In genomic region chr9:36258989-36259315, GRCh38 we compare ENCODE assay signal across 8 cellular contexts. TPM values are rescaled to one million over a fixed set of nuclear protein-coding genes. Genes with fewer than 3 reads are reported as not detected.
DNase-seq lines count a peak whose midpoint lies in the region; FAIRE-seq and TF ChIP-seq lines count a peak whose summit lies in the region.

No MANE protein-coding gene starts in this region.

- H4K20me1 ChIP-seq in BLaER1 treated with 17β-estradiol and CSF1 and Interleukin-3, amounts not matched to agents 10 nM and 100 nM: peaks cover 0 to 21% (median 2%) of the 10 kb centered on the region in 11 experiments; a peak in 9 of 22 replicates
- H4K20me1 ChIP-seq in MM.1S (ENCODE audit: insufficient read depth, low read length): no peaks in the 10 kb centered on the region

- peak overlapping the region; percentile 77 to 88 (median 85) for H3K9ac ChIP-seq in BLaER1 treated with 17β-estradiol and CSF1 and Interleukin-3, amounts not matched to agents 10 nM and 100 nM
- H3K9ac ChIP-seq in MM.1S (ENCODE audit: low read length): no peak overlapping the region; the same call in 1 of the 2 replicates

- peak overlapping the region; percentile 98 for H3K27ac Mint-ChIP-seq in neural crest cell (ENCODE audit: unreplicated experiment)

- no peaks in the 10 kb centered on the region for H3K9me2 ChIP-seq in MM.1S (replicated peaks; ENCODE audit: insufficient read depth, low read length)

- TF ChIP-seq CTCF in MM.1S (IDR thresholded peaks at IDR 0.05; ENCODE audit: low read length) (no peak), neural crest cell (conservative IDR thresholded peaks at IDR 0.05) (no peak)

- H3K27ac ChIP-seq in BLaER1 treated with 17β-estradiol and CSF1 and Interleukin-3, amounts not matched to agents 10 nM and 100 nM: peak overlapping the region; percentile 52 to 92 (median 80); a peak in 19 of 22 replicates
- no peak overlapping the region for H3K27ac ChIP-seq in MM.1S (ENCODE audit: low read length)
- peak overlapping the region; percentile 84 for H3K27ac ChIP-seq in effector memory CD4-positive, alpha-beta T cell (ENCODE audit: insufficient read depth, low read length, poor library complexity, severe bottlenecking)

- peak overlapping the region; percentile 67 to 95 (median 82) for H3K4me2 ChIP-seq in BLaER1 treated with 17β-estradiol and CSF1 and Interleukin-3, amounts not matched to agents 10 nM and 100 nM
- H3K4me2 ChIP-seq in MM.1S (ENCODE audit: low read depth, low read length): peak overlapping the region; percentile 77

- no peaks in the 10 kb centered on the region for H3K9me3 ChIP-seq in BLaER1 treated with 17β-estradiol and CSF1 and Interleukin-3, amounts not matched to agents 10 nM and 100 nM (replicated peaks in 1 of 11)
- no peaks in the 10 kb centered on the region for H3K9me3 ChIP-seq in MM.1S (replicated peaks; ENCODE audit: insufficient read depth, low read length)
- no peaks in the 10 kb centered on the region for H3K9me3 ChIP-seq in effector memory CD4-positive, alpha-beta T cell (ENCODE audit: control insufficient read depth, low read length)

- H3K36me3 ChIP-seq in BLaER1 treated with 17β-estradiol and CSF1 and Interleukin-3, amounts not matched to agents 10 nM and 100 nM: peaks cover 0 to 15% (median 6%) of the 10 kb centered on the region in 11 experiments; a peak in 7 of 22 replicates
- no peaks in the 10 kb centered on the region for H3K36me3 ChIP-seq in MM.1S (replicated peaks; ENCODE audit: insufficient read depth, low read length)
- no peaks in the 10 kb centered on the region for H3K36me3 ChIP-seq in effector memory CD4-positive, alpha-beta T cell (ENCODE audit: control insufficient read depth, insufficient read depth, low read length)

- no peaks in the 10 kb centered on the region; the same call in none of the 2 replicates for H3F3A ChIP-seq in MM.1S (ENCODE audit: insufficient read depth, low read length)

- peaks cover 10% of the 10 kb centered on the region for H3K4me1 Mint-ChIP-seq in neural crest cell

- DNase-seq in MM.1S (no peak), neural crest cell (ENCODE audit: low read depth, low spot score) (no peak), activated gamma-delta T cell (lab: John Stamatoyannopoulos, UW) (no peak), iPS-NIHi11 (ENCODE audit: low spot score) (no peak), H54 (ENCODE audit: insufficient read length, low spot score) (no peak), NK-92 (lab: John Stamatoyannopoulos, UW; ENCODE audit: unreplicated experiment) (no peak)
- no peak for DNase-seq in effector memory CD4-positive, alpha-beta T cell

- H3K36me3 Mint-ChIP-seq in neural crest cell (ENCODE audit: low read depth): no peaks in the 10 kb centered on the region

- peaks cover 10% of the 10 kb centered on the region; the same call in 1 of the 2 replicates for H3K79me2 ChIP-seq in MM.1S (ENCODE audit: low read length)

- H3K4me1 ChIP-seq in BLaER1 treated with 17β-estradiol and CSF1 and Interleukin-3, amounts not matched to agents 10 nM and 100 nM: peaks cover 10 to 16% (median 14%) of the 10 kb centered on the region in 10 experiments
- 0 out of 2 replicates have a peak, but pooled peaks cover 3% of the 10 kb centered on the region for H3K4me1 ChIP-seq in MM.1S (ENCODE audit: low read length)
- peaks cover 11% of the 10 kb centered on the region for H3K4me1 ChIP-seq in effector memory CD4-positive, alpha-beta T cell (ENCODE audit: control insufficient read depth, insufficient read depth, low read length, poor library complexity, severe bottlenecking)

- no peaks in the 10 kb centered on the region for H3K27me3 Mint-ChIP-seq in neural crest cell (ENCODE audit: low read depth)

- peak overlapping the region; percentile 98 for H3K4me3 Mint-ChIP-seq in neural crest cell

- H3K27me3 ChIP-seq in BLaER1 treated with 17β-estradiol and CSF1 and Interleukin-3, amounts not matched to agents 10 nM and 100 nM: no peaks in the 10 kb centered on the region
- H3K27me3 ChIP-seq in MM.1S (replicated peaks; ENCODE audit: insufficient read depth, low read length): no peaks in the 10 kb centered on the region
- no peaks in the 10 kb centered on the region for H3K27me3 ChIP-seq in effector memory CD4-positive, alpha-beta T cell (replicated peaks; ENCODE audit: control insufficient read depth, insufficient read depth, low read length, poor library complexity, severe bottlenecking)

- TF ChIP-seq POLR2A in H54 (IDR thresholded peaks at IDR 0.05; ENCODE audit: low read depth, low read length): no peak

- peak overlapping the region; percentile 92 for H2AFZ ChIP-seq in MM.1S (ENCODE audit: low read length)

- no peaks in the 10 kb centered on the region for H3K9me3 Mint-ChIP-seq in neural crest cell

- H3K4me3 ChIP-seq in BLaER1 treated with 17β-estradiol and CSF1 and Interleukin-3, amounts not matched to agents 10 nM and 100 nM: peak overlapping the region; percentile 61 to 77 (median 68)
- H3K4me3 ChIP-seq in MM.1S (ENCODE audit: low read length): peak overlapping the region; percentile 83
- H3K4me3 ChIP-seq in effector memory CD4-positive, alpha-beta T cell (ENCODE audit: insufficient read depth, low read depth, low read length, poor library complexity, severe bottlenecking): peak overlapping the region; percentile 81

- no peak for FAIRE-seq in H54 (lab: Jason Lieb, UNC)

RNA-seq across cellular contexts. Expression of gene GNE, which starts 0.7 kb away (rescaled TPM):
- total RNA-seq in neural crest cell: 24.6 and 25.8 TPM in 2 replicates
